In the genomic region with DNA sequence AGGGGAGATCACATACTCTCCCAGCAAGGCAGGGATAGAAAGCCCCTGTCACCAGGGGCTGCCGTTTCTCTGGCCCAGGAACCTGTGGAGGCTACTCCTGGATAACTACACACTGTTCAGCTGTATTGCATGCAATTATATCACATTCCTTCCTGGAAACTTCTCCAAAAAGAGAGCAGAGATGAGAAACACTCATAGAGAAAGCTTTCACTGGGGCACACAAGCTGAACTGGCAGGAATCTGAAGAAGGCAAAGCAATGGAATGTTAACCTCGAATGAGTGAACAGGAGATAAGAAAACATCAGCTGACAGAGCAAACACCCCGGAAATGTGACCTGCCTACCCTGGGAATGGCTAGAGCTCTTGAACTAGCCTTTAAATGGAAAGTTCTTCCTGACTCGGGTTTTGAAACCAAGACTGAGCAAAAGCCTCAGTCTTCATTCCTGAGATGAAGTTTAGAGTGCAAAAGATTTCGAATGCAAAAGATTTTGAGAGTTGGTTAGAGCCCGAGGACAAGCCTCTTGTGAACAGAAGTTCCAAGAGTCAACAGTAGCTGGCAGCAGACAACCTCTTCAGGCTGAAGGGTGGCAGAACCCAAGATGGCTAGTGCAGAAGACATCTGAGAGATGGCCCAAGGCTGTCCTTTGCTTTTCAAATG, we compare ENCODE assay signal across 8 cellular contexts. TPM values are rescaled to one million over a fixed set of nuclear protein-coding genes. Genes with fewer than 3 reads are reported as not detected.
A peak's percentile ranks its signal among the peaks of the same experiment; 100 is the strongest.
DNase-seq lines count a peak whose midpoint lies in the region; ATAC-seq and TF ChIP-seq lines count a peak whose summit lies in the region.

No MANE protein-coding gene starts in this region.

- ATAC-seq in DND-41 (ENCODE audit: insufficient read depth, low read depth) = no peak
- ATAC-seq in activated T-helper 17 cell treated with anti-CD3 and anti-CD28 coated beads, Interleukin-2, amount 50 U/mL, for 72 hours (replicated peaks) = no peak

- H3K27ac ChIP-seq in DND-41 (ENCODE audit: low read length) = no peak overlapping the region

- H4K20me1 ChIP-seq in DND-41 (ENCODE audit: insufficient read depth, low read length) = no peaks in the 10 kb centered on the region

- no peaks in the 10 kb centered on the region for H3K36me3 Mint-ChIP-seq in nephron progenitor cell (ENCODE audit: low read depth)
- peaks cover under 1% of the 10 kb centered on the region for H3K36me3 Mint-ChIP-seq in activated T-helper 17 cell treated with anti-CD3 and anti-CD28 coated beads, Interleukin-2, amount 50 U/mL, for 72 hours (ENCODE audit: low read depth)
- peaks cover 11% of the 10 kb centered on the region for H3K36me3 Mint-ChIP-seq in activated naive CD8-positive, alpha-beta T cell treated with anti-CD3 and anti-CD28 coated beads for 36 hours

- no peak overlapping the region for H3K27ac Mint-ChIP-seq in nephron progenitor cell
- H3K27ac Mint-ChIP-seq in activated T-helper 17 cell treated with anti-CD3 and anti-CD28 coated beads, Interleukin-2, amount 50 U/mL, for 72 hours = no peak overlapping the region
- H3K27ac Mint-ChIP-seq in activated naive CD8-positive, alpha-beta T cell treated with anti-CD3 and anti-CD28 coated beads for 36 hours = no peak overlapping the region

- H3K4me3 Mint-ChIP-seq in nephron progenitor cell = no peak overlapping the region
- no peak overlapping the region for H3K4me3 Mint-ChIP-seq in activated T-helper 17 cell treated with anti-CD3 and anti-CD28 coated beads, Interleukin-2, amount 50 U/mL, for 72 hours
- no peak overlapping the region for H3K4me3 Mint-ChIP-seq in activated naive CD8-positive, alpha-beta T cell treated with anti-CD3 and anti-CD28 coated beads for 36 hours

- H2AFZ ChIP-seq in DND-41 (ENCODE audit: low read depth, low read length) = no peak overlapping the region

- no peaks in the 10 kb centered on the region for H3K9me3 ChIP-seq in DND-41 (ENCODE audit: insufficient read depth, low read length, severe bottlenecking)

- H3K4me1 ChIP-seq in DND-41 (ENCODE audit: insufficient read depth, low read length) = no peaks in the 10 kb centered on the region

- H3K9ac ChIP-seq in DND-41 (ENCODE audit: low read depth, low read length) = no peak overlapping the region

- H3K4me3 ChIP-seq in DND-41 (ENCODE audit: low read depth in 1 of 2, low read length in 2 of 2) = no peak overlapping the region
- H3K4me3 ChIP-seq in choroid plexus epithelial cell (ENCODE audit: low read depth, low read length) = no peak overlapping the region

- H3K4me2 ChIP-seq in DND-41 (ENCODE audit: insufficient read depth, low read length) = no peak overlapping the region

- DNase-seq in DND-41 = no peak
- peak; percentile 12 for DNase-seq in KBM-7
- DNase-seq in choroid plexus epithelial cell (ENCODE audit: low read depth) = peak; percentile 97
- no peak for DNase-seq in nephron progenitor cell
- DNase-seq in DMS79 treated with DMSO at 0.1 percent for 48 hours (lab: John Stamatoyannopoulos, UW) = no peak
- DNase-seq in NK-92 treated with Interleukin-12 subunit alpha and Interleukin-12 subunit beta, amount 100 ng/mL, for 24 hours (lab: John Stamatoyannopoulos, UW) = no peak
- no peak for DNase-seq in activated naive CD8-positive, alpha-beta T cell treated with anti-CD3 and anti-CD28 coated beads for 36 hours

- in situ Hi-C loops in KBM-7 (cut with MboI; ENCODE audit: low pct_unique_long_range_greater_than_20kb, low sequenced_read_pairs) = no loop called here

- peaks cover 14% of the 10 kb centered on the region for H3K4me1 Mint-ChIP-seq in nephron progenitor cell
- H3K4me1 Mint-ChIP-seq in activated T-helper 17 cell treated with anti-CD3 and anti-CD28 coated beads, Interleukin-2, amount 50 U/mL, for 72 hours = no peaks in the 10 kb centered on the region
- no peaks in the 10 kb centered on the region for H3K4me1 Mint-ChIP-seq in activated naive CD8-positive, alpha-beta T cell treated with anti-CD3 and anti-CD28 coated beads for 36 hours

- no peaks in the 10 kb centered on the region for H3K79me2 ChIP-seq in DND-41 (ENCODE audit: insufficient read depth, low read length)

- no peaks in the 10 kb centered on the region for H3K9me3 Mint-ChIP-seq in nephron progenitor cell
- H3K9me3 Mint-ChIP-seq in activated T-helper 17 cell treated with anti-CD3 and anti-CD28 coated beads, Interleukin-2, amount 50 U/mL, for 72 hours = no peaks in the 10 kb centered on the region
- H3K9me3 Mint-ChIP-seq in activated naive CD8-positive, alpha-beta T cell treated with anti-CD3 and anti-CD28 coated beads for 36 hours = no peaks in the 10 kb centered on the region

- H3K27me3 Mint-ChIP-seq in nephron progenitor cell (ENCODE audit: low read depth, poor library complexity) = peaks cover 7% of the 10 kb centered on the region
- H3K27me3 Mint-ChIP-seq in activated T-helper 17 cell treated with anti-CD3 and anti-CD28 coated beads, Interleukin-2, amount 50 U/mL, for 72 hours = no peaks in the 10 kb centered on the region
- no peaks in the 10 kb centered on the region for H3K27me3 Mint-ChIP-seq in activated naive CD8-positive, alpha-beta T cell treated with anti-CD3 and anti-CD28 coated beads for 36 hours

- H3K27me3 ChIP-seq in DND-41 (ENCODE audit: insufficient read depth, low read length, poor library complexity) = no peaks in the 10 kb centered on the region

- H3K36me3 ChIP-seq in DND-41 (ENCODE audit: insufficient read depth, low read length) = no peaks in the 10 kb centered on the region

- TF ChIP-seq CTCF in DND-41 (IDR thresholded peaks at IDR 0.05; ENCODE audit: borderline replicate concordance, extremely low read depth, low read length, poor library complexity, severe bottlenecking) (peak; percentile 26), choroid plexus epithelial cell (conservative IDR thresholded peaks at IDR 0.05; ENCODE audit: low read depth, low read length) (peak; percentile 83), nephron progenitor cell (IDR thresholded peaks at IDR 0.05) (peak; percentile 24)

RNA-seq across cellular contexts. Expression of a gene that starts 32.3 kb away (rescaled TPM):
- total RNA-seq in activated T-helper 17 cell treated with anti-CD3 and anti-CD28 coated beads, Interleukin-2, amount 50 U/mL, for 72 hours = not detected
- total RNA-seq in activated naive CD8-positive, alpha-beta T cell treated with anti-CD3 and anti-CD28 coated beads for 36 hours = under 1 TPM in 1 of 2 experiments, not detected in 1; 0.12 TPM

Comparison
In these comparisons a context has a peak if more than half of its experiments do, and no peak if none do; other contexts are left out.
1. DNase-seq: peak in KBM-7 (single experiment) and choroid plexus epithelial cell (single experiment); none in DND-41 (single experiment), nephron progenitor cell (single experiment), DMS79 treated with DMSO at 0.1 percent for 48 hours (single experiment), NK-92 treated with Interleukin-12 subunit alpha and Interleukin-12 subunit beta, amount 100 ng/mL, for 24 hours (single experiment) and activated naive CD8-positive, alpha-beta T cell treated with anti-CD3 and anti-CD28 coated beads for 36 hours (single experiment).
2. CTCF ChIP-seq: peak in every context shown above with its lines; median percentile 83 in choroid plexus epithelial cell; 26 in DND-41; 24 in nephron progenitor cell.